ENCODE assay signal across 9 cellular contexts in the genomic region with DNA sequence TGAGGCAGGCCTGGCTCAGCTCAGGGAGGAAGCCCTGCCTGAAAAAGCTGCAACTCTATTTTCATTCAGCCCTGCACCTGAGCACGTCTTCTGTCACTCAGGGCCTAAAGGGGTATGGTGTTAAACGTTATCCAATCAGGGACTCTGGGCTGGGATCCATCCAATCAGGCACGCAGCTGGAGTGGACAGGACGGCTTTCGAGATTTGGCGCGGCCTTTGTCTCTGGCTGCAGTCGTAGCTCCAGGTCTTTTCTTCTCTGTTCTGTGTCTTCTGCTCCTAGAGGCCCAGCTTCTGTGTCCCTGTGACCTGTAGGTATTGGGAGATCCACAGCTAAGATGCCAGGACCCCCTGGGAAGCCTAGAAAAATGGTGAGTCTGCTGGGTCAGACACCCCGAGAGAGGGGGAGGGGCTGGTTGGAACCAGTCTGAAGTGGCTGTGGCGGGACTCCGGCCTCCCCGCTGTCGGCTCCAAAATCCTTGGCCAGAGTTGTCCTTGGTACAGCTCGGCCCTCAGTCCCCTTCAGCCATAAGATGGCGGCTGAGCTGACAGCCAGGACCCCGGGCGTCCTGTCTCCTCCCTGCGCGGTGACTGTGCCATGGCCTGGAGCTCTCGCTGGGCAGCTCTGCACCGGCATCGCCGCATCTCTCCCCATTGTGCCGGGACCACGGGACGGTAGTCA. TPM values are rescaled to one million over a fixed set of nuclear protein-coding genes. Genes with fewer than 3 reads are reported as not detected.
A peak's percentile ranks its signal among the peaks of the same experiment; 100 is the strongest.
DNase-seq lines count a peak whose midpoint lies in the region; ATAC-seq, FAIRE-seq and TF ChIP-seq lines count a peak whose summit lies in the region.
"Had no signal": no experiment of that assay in that cellular context is flagged by ENCODE, and none has a peak within 500 bp of the region (broad histone marks: within the 10 kb centered on the region; RNA-seq: fewer than 3 reads in every experiment).

No MANE protein-coding gene starts in this region.

- H3K4me2 ChIP-seq in K562 (ENCODE audit: insufficient read depth, low read length) = no peak overlapping the region

- in situ Hi-C loops in K562 (cut with MboI) = no loop called here

- TF ChIP-seq EP300 in K562 (IDR thresholded peaks at IDR 0.05; ENCODE audit: low read length) = no peak
- TF ChIP-seq EP300 in stomach (IDR thresholded peaks at IDR 0.05) = no peak

- no peak overlapping the region for H3K9ac ChIP-seq in K562 (ENCODE audit: insufficient read depth in 1 of 2, low read depth in 2 of 2, low read length in 2 of 2)

- intact Hi-C loops in K562 (cut with micrococcal nuclease) = no loop called here
- intact Hi-C loops in stomach (cut with DNase I; ENCODE audit: low total_unique reads) = no loop called here

- H4K20me1 ChIP-seq in K562 (replicated peaks; ENCODE audit: control insufficient read depth, insufficient read depth, low read length) = no peaks in the 10 kb centered on the region

- H2AFZ ChIP-seq in K562 (ENCODE audit: low read depth, low read length) = no peak overlapping the region

- H3K27ac ChIP-seq in K562 (ENCODE audit: extremely low read depth, low read depth, low read length) (no peak overlapping the region), stomach (no peak overlapping the region)

- TF ChIP-seq CTCF in K562 (IDR thresholded peaks at IDR 0.05 in 2 of 3, conservative IDR thresholded peaks at IDR 0.05 in 1 of 3; ENCODE audit: insufficient read depth in 2 of 3, low read depth in 1 of 3, low read length in 3 of 3) (no peak), stomach (IDR thresholded peaks at IDR 0.05) (no peak)

- DNase-seq in NAMALWA (ENCODE audit: low spot score) (peak; percentile 87), K562 (ENCODE audit: extremely low read depth in 1 of 4, low spot score in 3 of 4) (no peak), hepatic stellate cell (ENCODE audit: low spot score) (peak; percentile 87), stomach (no peak), HuH-7 (ENCODE audit: low spot score) (no peak)
- DNase-seq: left colon had no signal

- H3K4me3 ChIP-seq in K562 (no peak overlapping the region), stomach (peak overlapping the region; percentile 32 to 43 (median 36))

- no peak for FAIRE-seq in K562 (lab: Jason Lieb, UNC)

- ATAC-seq in K562 (no peak; the same call in 1 of the 3 replicates), GM18520 (IDR thresholded peaks at IDR 0.05; ENCODE audit: unreplicated experiment) (no peak), GM21515 (IDR thresholded peaks at IDR 0.05; ENCODE audit: unreplicated experiment) (no peak), HG03095 (IDR thresholded peaks at IDR 0.05; ENCODE audit: unreplicated experiment) (no peak)
- ATAC-seq: left colon had no signal

- H3K36me3 ChIP-seq in K562 (ENCODE audit: control insufficient read depth, insufficient read depth, low read length) = no peaks in the 10 kb centered on the region
- no peaks in the 10 kb centered on the region for H3K36me3 ChIP-seq in stomach

- 49% methylated on average over 20 of the region's 26 CpGs for WGBS in K562 (ENCODE audit: insufficient coverage, low coverage, missing lambda C conversion rate)
- 10 to 26% (median 20%) methylated on average over 18 to 26 of the region's 26 CpGs for WGBS in stomach, 5 donors

- H3K79me2 ChIP-seq in K562 (ENCODE audit: control insufficient read depth, insufficient read depth, low read length) = no peaks in the 10 kb centered on the region

- TF ChIP-seq RAD21 in K562 (CRISPR knock-in tag; conservative IDR thresholded peaks at IDR 0.05 in 1 of 2, IDR thresholded peaks at IDR 0.05 in 1 of 2) = no peak

- H3K27me3 ChIP-seq in K562 (ENCODE audit: control insufficient read depth in 2 of 2, insufficient read depth in 2 of 2, low read length in 2 of 2) (no peaks in the 10 kb centered on the region), stomach (peaks cover 0 to 34% (median 8%) of the 10 kb centered on the region in 3 donors)

- CTCF ChIA-PET in K562 (lab: Yijun Ruan, JAX; ENCODE audit: low intra/inter-chr PET ratio) = no interaction called here

- H3K9me1 ChIP-seq in K562 (ENCODE audit: control insufficient read depth, insufficient read depth, low read length) = no peaks in the 10 kb centered on the region

- BruUV-seq in K562 (replicated peaks; lab: Mats Ljungman, UMichigan) = no TSS peak

- H3K4me1 ChIP-seq in K562 (replicated peaks in 1 of 2; ENCODE audit: control insufficient read depth in 2 of 2, insufficient read depth in 2 of 2, low read length in 2 of 2) = peaks cover 0 to 4% of the 10 kb centered on the region in 2 experiments; a peak in 1 of 5 replicates
- peaks cover 0 to 15% (median 10%) of the 10 kb centered on the region in 4 donors for H3K4me1 ChIP-seq in stomach

- TF ChIP-seq POLR2A in K562 (conservative IDR thresholded peaks at IDR 0.05) = no peak
- no peak for TF ChIP-seq POLR2A in stomach (IDR thresholded peaks at IDR 0.05)

- POLR2A ChIA-PET in K562 (lab: Yijun Ruan, JAX) = no interaction called here

- H3K9me3 ChIP-seq in K562 (replicated peaks; ENCODE audit: control insufficient read depth, insufficient read depth, low read depth, low read length) (peaks cover 4% of the 10 kb centered on the region; the same call in 1 of the 2 replicates), stomach (peaks cover 0 to 9% (median 0%) of the 10 kb centered on the region in 4 donors)

TF ChIP-seq in K562, 482 proteins besides CTCF, POLR2A, EP300 and RAD21:
- TF ChIP-seq, protein P1, sequence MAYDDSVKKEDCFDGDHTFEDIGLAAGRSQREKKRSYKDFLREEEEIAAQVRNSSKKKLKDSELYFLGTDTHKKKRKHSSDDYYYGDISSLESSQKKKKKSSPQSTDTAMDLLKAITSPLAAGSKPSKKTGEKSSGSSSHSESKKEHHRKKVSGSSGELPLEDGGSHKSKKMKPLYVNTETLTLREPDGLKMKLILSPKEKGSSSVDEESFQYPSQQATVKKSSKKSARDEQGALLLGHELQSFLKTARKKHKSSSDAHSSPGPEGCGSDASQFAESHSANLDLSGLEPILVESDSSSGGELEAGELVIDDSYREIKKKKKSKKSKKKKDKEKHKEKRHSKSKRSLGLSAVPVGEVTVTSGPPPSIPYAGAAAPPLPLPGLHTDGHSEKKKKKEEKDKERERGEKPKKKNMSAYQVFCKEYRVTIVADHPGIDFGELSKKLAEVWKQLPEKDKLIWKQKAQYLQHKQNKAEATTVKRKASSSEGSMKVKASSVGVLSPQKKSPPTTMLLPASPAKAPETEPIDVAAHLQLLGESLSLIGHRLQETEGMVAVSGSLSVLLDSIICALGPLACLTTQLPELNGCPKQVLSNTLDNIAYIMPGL (CRISPR knock-in tag; IDR thresholded peaks at IDR 0.05) = no peak
- TF ChIP-seq NFYB (IDR thresholded peaks at IDR 0.05; ENCODE audit: extremely low read depth, insufficient read length) = peak; percentile 36
- no peak for TF ChIP-seq SMARCA4 (IDR thresholded peaks at IDR 0.05)

RNA-seq across cellular contexts. Expression of a gene that starts 11.7 kb away (rescaled TPM):
- total RNA-seq in K562 (2011; cell fraction: chromatin; rRNA removed; ENCODE audit: low replicate concordance) = 28.2 and 91.1 TPM in 2 replicates
- 21.7 and 23.7 TPM in 2 replicates for total RNA-seq in K562 (2011; cell fraction: nucleolus; rRNA removed)
- 43.6 and 85.3 TPM in 2 replicates for total RNA-seq in K562 (2011; cell fraction: nucleoplasm; rRNA removed)
- total RNA-seq in K562 (2014; rRNA removed) (7.0 and 9.8 TPM in 2 replicates), K562 (2014; rRNA removed; fragmentation: Illumina TruSeq; extraction: Trizol) (23.4 and 27.9 TPM in 2 replicates), K562 (2015; rRNA removed; fragmentation: Illumina TruSeq; extraction: Trizol) (21.7 and 25.0 TPM in 2 replicates), K562 (2021) (12.0 and 12.7 TPM in 2 replicates), stomach (10 to 100 TPM in 3 of 5 donors, 1 to 10 TPM in 2; 4.3 to 41.1 (median 17.4) TPM)
- polyA plus RNA-seq in K562 (2011; rRNA removed) (7.3 and 9.3 TPM in 2 replicates), K562 (2014; fragmentation: Illumina TruSeq; extraction: Trizol) (11.5 and 13.8 TPM in 2 replicates), K562 (2014; fragmentation: Nextera tagmentation; extraction: Ambion mirVana) (10 to 100 TPM; 11.6 to 12.2 TPM), K562 (2014; rRNA removed) (7.9 and 9.1 TPM in 2 replicates), stomach (1 to 10 TPM; 3.8 to 6.4 (median 4.3) TPM)
- 0.45 and 1.6 TPM in 2 replicates for polyA plus RNA-seq in K562 (2011; cell fraction: cytosol; rRNA removed)
- 5.6 and 8.3 TPM in 2 replicates for polyA plus RNA-seq in K562 (2011; cell fraction: nucleus; rRNA removed)
- 6.4 and 9.0 TPM in 2 replicates for polyA plus RNA-seq in K562 (2012)
- 9.9 and 12.1 TPM in 2 replicates for polyA minus RNA-seq in K562 (2011; rRNA and poly(A)+ RNA removed)
- polyA minus RNA-seq in K562 (2011; cell fraction: cytosol; rRNA and poly(A)+ RNA removed) = 2.5 and 4.5 TPM in 2 replicates
- 10.4 and 18.5 TPM in 2 replicates for polyA minus RNA-seq in K562 (2011; cell fraction: nucleus; rRNA and poly(A)+ RNA removed)

Comparison
In these comparisons a context has a peak if more than half of its experiments do, and no peak if none do; other contexts are left out.
1. DNase-seq: peak in NAMALWA (single experiment) and hepatic stellate cell (single experiment); none in K562 (0 of 4), stomach (single experiment) and HuH-7 (single experiment).